13 cellular contexts compared by ENCODE assay signal in the genomic region with DNA sequence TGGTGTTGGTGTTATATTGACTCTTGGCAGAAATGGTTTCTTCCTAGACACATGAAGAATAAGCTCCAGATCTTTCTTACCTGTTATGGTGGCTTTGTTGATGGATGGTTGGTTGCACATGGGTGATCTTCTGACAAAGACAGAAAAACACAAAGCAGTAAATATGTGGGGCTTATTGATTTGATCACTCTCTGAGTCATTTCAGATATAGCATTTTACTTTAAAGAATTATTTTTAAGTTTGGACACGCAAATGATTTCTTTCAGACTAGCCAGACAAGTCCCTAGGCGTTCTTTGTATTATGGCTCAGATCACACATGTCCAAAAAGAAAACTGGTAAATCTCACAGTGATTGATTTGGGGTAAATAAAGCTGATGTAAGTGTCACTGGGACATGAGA.
DNase-seq lines count a peak whose midpoint lies in the region; ATAC-seq and TF ChIP-seq lines count a peak whose summit lies in the region.
"Had no signal": no experiment of that assay in that cellular context is flagged by ENCODE, and none has a peak within 500 bp of the region (broad histone marks: within the 10 kb centered on the region; RNA-seq: fewer than 3 reads in every experiment).

No MANE protein-coding gene starts in this region.

- H3K4me3 ChIP-seq in effector memory CD4-positive, alpha-beta T cell (ENCODE audit: insufficient read depth, low read depth, low read length, poor library complexity, severe bottlenecking), result no peak overlapping the region
- H3K4me3 ChIP-seq: Peyer's patch, tibial nerve had no signal

- no peak overlapping the region for H3K27ac Mint-ChIP-seq in naive thymus-derived CD8-positive, alpha-beta T cell
- H3K27ac Mint-ChIP-seq: activated CD8-positive, alpha-beta memory T cell treated with anti-CD3 and anti-CD28 coated beads, Interleukin-2, amount 10 ng/mL, durations not matched to agents 7 days and 5 days; naive thymus-derived CD4-positive, alpha-beta T cell had no signal

- H3K9me3 Mint-ChIP-seq in naive thymus-derived CD8-positive, alpha-beta T cell, result no peaks in the 10 kb centered on the region
- H3K9me3 Mint-ChIP-seq: naive thymus-derived CD4-positive, alpha-beta T cell had no signal

- no peaks in the 10 kb centered on the region for H3K4me1 ChIP-seq in effector memory CD4-positive, alpha-beta T cell (ENCODE audit: control insufficient read depth, insufficient read depth, low read length, poor library complexity, severe bottlenecking)
- H3K4me1 ChIP-seq: Peyer's patch, tibial nerve had no signal

- H3K9me3 ChIP-seq in effector memory CD4-positive, alpha-beta T cell (ENCODE audit: control insufficient read depth, low read length), result no peaks in the 10 kb centered on the region
- H3K9me3 ChIP-seq: Peyer's patch, tibial nerve had no signal

- peak; percentile 90 for ATAC-seq in GM18511 (IDR thresholded peaks at IDR 0.05; ENCODE audit: unreplicated experiment)
- peak; percentile 84 for ATAC-seq in HG02884 (IDR thresholded peaks at IDR 0.05; ENCODE audit: unreplicated experiment)
- ATAC-seq in HG03469 (IDR thresholded peaks at IDR 0.05; ENCODE audit: unreplicated experiment), result peak; percentile 80
- no peak for ATAC-seq in naive thymus-derived CD8-positive, alpha-beta T cell
- ATAC-seq: activated CD8-positive, alpha-beta memory T cell treated with anti-CD3 and anti-CD28 coated beads, Interleukin-2, amount 10 ng/mL, durations not matched to agents 7 days and 5 days; naive thymus-derived CD4-positive, alpha-beta T cell had no signal

- POLR2A ChIA-PET in naive thymus-derived CD8-positive, alpha-beta T cell (lab: Charles Lee), result no interaction called here

- H3K4me3 Mint-ChIP-seq in naive thymus-derived CD8-positive, alpha-beta T cell, result no peak overlapping the region
- H3K4me3 Mint-ChIP-seq: activated CD8-positive, alpha-beta memory T cell treated with anti-CD3 and anti-CD28 coated beads, Interleukin-2, amount 10 ng/mL, durations not matched to agents 7 days and 5 days; naive thymus-derived CD4-positive, alpha-beta T cell had no signal

- H3K27me3 Mint-ChIP-seq in naive thymus-derived CD8-positive, alpha-beta T cell, result peaks cover 0 to 5% (median 0%) of the 10 kb centered on the region in 5 donors

- TF ChIP-seq CTCF in GM20000 (IDR thresholded peaks at IDR 0.05; ENCODE audit: extremely low read depth, missing control alignments), result no peak

- H3K36me3 ChIP-seq in effector memory CD4-positive, alpha-beta T cell (ENCODE audit: control insufficient read depth, insufficient read depth, low read length), result no peaks in the 10 kb centered on the region
- H3K36me3 ChIP-seq: Peyer's patch, tibial nerve had no signal

- peaks cover 0 to 6% (median 0%) of the 10 kb centered on the region in 4 donors for H3K4me1 Mint-ChIP-seq in naive thymus-derived CD8-positive, alpha-beta T cell

- DNase-seq in GM20000 (ENCODE audit: low spot score), result peak; percentile 33
- DNase-seq in posterior vena cava (ENCODE audit: low spot score), result no peak
- DNase-seq in LoVo (ENCODE audit: low spot score), result no peak
- no peak for DNase-seq in naive thymus-derived CD8-positive, alpha-beta T cell
- DNase-seq in effector memory CD4-positive, alpha-beta T cell, result no peak
- DNase-seq: activated CD8-positive, alpha-beta memory T cell treated with anti-CD3 and anti-CD28 coated beads, Interleukin-2, amount 10 ng/mL, durations not matched to agents 7 days and 5 days; foreskin melanocyte; naive thymus-derived CD4-positive, alpha-beta T cell; Peyer's patch had no signal

- H3K36me3 Mint-ChIP-seq in naive thymus-derived CD8-positive, alpha-beta T cell, result no peaks in the 10 kb centered on the region
- H3K36me3 Mint-ChIP-seq: activated CD8-positive, alpha-beta memory T cell treated with anti-CD3 and anti-CD28 coated beads, Interleukin-2, amount 10 ng/mL, durations not matched to agents 7 days and 5 days; naive thymus-derived CD4-positive, alpha-beta T cell had no signal

- intact Hi-C loops in posterior vena cava (cut with DNase I), result no loop called here

- H3K27ac ChIP-seq in effector memory CD4-positive, alpha-beta T cell (ENCODE audit: insufficient read depth, low read length, poor library complexity, severe bottlenecking), result no peak overlapping the region
- H3K27ac ChIP-seq: Peyer's patch, tibial nerve had no signal

- no peaks in the 10 kb centered on the region for H3K27me3 ChIP-seq in effector memory CD4-positive, alpha-beta T cell (replicated peaks; ENCODE audit: control insufficient read depth, insufficient read depth, low read length, poor library complexity, severe bottlenecking)
- H3K27me3 ChIP-seq: Peyer's patch, tibial nerve had no signal

Comparison
In these comparisons a context has a peak if more than half of its experiments do, and no peak if none do; other contexts are left out.
1. ATAC-seq: peak in GM18511 (single experiment), HG02884 (single experiment) and HG03469 (single experiment); none in naive thymus-derived CD8-positive, alpha-beta T cell (0 of 2).